Comparison of ENCODE assay signal across 8 cellular contexts in genomic region chr4:75940692-75941253, GRCh38. TPM values are rescaled to one million over a fixed set of nuclear protein-coding genes. Genes with fewer than 3 reads are reported as not detected.
DNase-seq lines count a peak whose midpoint lies in the region; ATAC-seq and TF ChIP-seq lines count a peak whose summit lies in the region.

Gene NAAA (minus strand): TSS chr4:75941013. CDS start chr4:75940949, 64 bp downstream.

- intact Hi-C loops in head of caudate nucleus (cut with DNase I) (no loop called here), transverse colon (cut with DNase I; ENCODE audit: low total_unique reads) (no loop called here)

- H3K27me3 Mint-ChIP-seq in activated naive CD8-positive, alpha-beta T cell, result no peaks in the 10 kb centered on the region

- H2AFZ ChIP-seq in trophoblast cell (ENCODE audit: insufficient read depth, low read length, poor library complexity), result peak within 1 kb of the TSS; percentile 48

- H3K18ac ChIP-seq in trophoblast cell (ENCODE audit: low read length), result no peak within 1 kb of the TSS

- H3K79me1 ChIP-seq in trophoblast cell (ENCODE audit: low read length), result no peaks in the 10 kb centered on the region

- H3K27ac Mint-ChIP-seq in activated naive CD8-positive, alpha-beta T cell, result peak within 1 kb of the TSS; percentile 98

- H3K4ac ChIP-seq in trophoblast cell (ENCODE audit: low read depth, low read length), result no peak within 1 kb of the TSS

- H3K4me3 ChIP-seq in trophoblast cell (ENCODE audit: low read depth, low read length), result peak within 1 kb of the TSS; percentile 76
- peak within 1 kb of the TSS; percentile 59 to 88 (median 71) for H3K4me3 ChIP-seq in transverse colon

- H3K36me3 Mint-ChIP-seq in activated naive CD8-positive, alpha-beta T cell, result peaks cover 6% of the 10 kb centered on the region

- no peaks in the 10 kb centered on the region for H3K9me3 Mint-ChIP-seq in activated naive CD8-positive, alpha-beta T cell (ENCODE audit: low read depth)

- H3K4me2 ChIP-seq in trophoblast cell (ENCODE audit: low read length), result peak within 1 kb of the TSS; percentile 74

- peak; percentile 58 for TF ChIP-seq POLR2A in transverse colon (IDR thresholded peaks at IDR 0.05)

- H2BK5ac ChIP-seq in trophoblast cell (ENCODE audit: low read depth, low read length, poor library complexity), result no peak within 1 kb of the TSS

- H4K91ac ChIP-seq in trophoblast cell (ENCODE audit: low read depth, low read length), result no peak within 1 kb of the TSS

- no peak within 1 kb of the TSS for H3K23ac ChIP-seq in trophoblast cell (ENCODE audit: low read length)

- H3K27ac ChIP-seq in trophoblast cell (ENCODE audit: low read depth, low read length) (no peak within 1 kb of the TSS), transverse colon (peak within 1 kb of the TSS; percentile 85 to 92 (median 90))

- H3K36me3 ChIP-seq in trophoblast cell (ENCODE audit: control insufficient read depth in 1 of 2, insufficient read depth in 2 of 2, low read length in 2 of 2) (no peaks in the 10 kb centered on the region), transverse colon (peaks cover 0 to 9% (median 0%) of the 10 kb centered on the region in 4 donors)

- H4K12ac ChIP-seq in trophoblast cell (ENCODE audit: low read depth, low read length), result no peak within 1 kb of the TSS

- H2BK120ac ChIP-seq in trophoblast cell (ENCODE audit: insufficient read depth, low read length, poor library complexity), result no peak within 1 kb of the TSS

- H3K14ac ChIP-seq in trophoblast cell (ENCODE audit: low read length), result peak within 1 kb of the TSS; percentile 18

- DNase-seq in DMS53 treated with DMSO at 0.1 percent for 48 hours (lab: John Stamatoyannopoulos, UW; ENCODE audit: unreplicated experiment), result peak; percentile 51
- peak; percentile 76 for DNase-seq in HuH-7 (ENCODE audit: low spot score)
- DNase-seq in SKM-1 (lab: John Stamatoyannopoulos, UW; ENCODE audit: unreplicated experiment), result peak; percentile 24
- DNase-seq in head of caudate nucleus, result peak; percentile 45 to 91 (median 80)
- peak; percentile 62 to 85 for DNase-seq in trophoblast cell
- DNase-seq in transverse colon, result peak; percentile 93

- H3K4me3 Mint-ChIP-seq in activated naive CD8-positive, alpha-beta T cell, result peak within 1 kb of the TSS; percentile 95

- no CpG with 5 or more reads among the region's 66 CpGs for WGBS in trophoblast cell (ENCODE audit: extremely low coverage, insufficient coverage, insufficient read length)
- WGBS in transverse colon (ENCODE audit: low coverage in 1 of 2), 2 donors, result 1% methylated on average over 14 of the region's 66 CpGs; no CpG with 5 or more reads in 1 of the 2 donors

- peak within 1 kb of the TSS; percentile 0 for H3K9ac ChIP-seq in trophoblast cell (ENCODE audit: low read length)

- peak in 3 of 5 experiments; percentile 44 to 58 (median 52) for TF ChIP-seq CTCF in transverse colon (IDR thresholded peaks at IDR 0.05)

- H3K27me3 ChIP-seq in trophoblast cell (ENCODE audit: insufficient read depth, low read length), result no peaks in the 10 kb centered on the region
- H3K27me3 ChIP-seq in transverse colon, result no peaks in the 10 kb centered on the region

- H2AK5ac ChIP-seq in trophoblast cell (ENCODE audit: low read length), result no peak within 1 kb of the TSS

- no peak for TF ChIP-seq EP300 in transverse colon (IDR thresholded peaks at IDR 0.05; ENCODE audit: low read depth)

- ATAC-seq in GM21447 (IDR thresholded peaks at IDR 0.05; ENCODE audit: unreplicated experiment), result peak; percentile 75

- no peaks in the 10 kb centered on the region for H3K9me3 ChIP-seq in trophoblast cell (ENCODE audit: insufficient read depth, low read depth, low read length)
- H3K9me3 ChIP-seq in transverse colon, result no peaks in the 10 kb centered on the region

- H3K4me1 ChIP-seq in trophoblast cell (ENCODE audit: control insufficient read depth in 1 of 2, insufficient read depth in 2 of 2, low read length in 2 of 2) (peaks cover 0 to 2% of the 10 kb centered on the region in 2 experiments), transverse colon (peaks cover 5 to 17% (median 9%) of the 10 kb centered on the region in 4 donors)

- H3K4me1 Mint-ChIP-seq in activated naive CD8-positive, alpha-beta T cell (ENCODE audit: low read depth), result peaks cover 21% of the 10 kb centered on the region

- peak within 1 kb of the TSS; percentile 30 for H4K8ac ChIP-seq in trophoblast cell (ENCODE audit: low read depth, low read length)

- H2BK12ac ChIP-seq in trophoblast cell (ENCODE audit: low read length), result no peak within 1 kb of the TSS

- in situ Hi-C loops in transverse colon (cut with MboI; ENCODE audit: low pct_ligation_motif_present in 1 of 4, low pct_unique_long_range_greater_than_20kb in 1 of 4, low sequenced_read_pairs in 3 of 4), result no loop called here

- H3K79me2 ChIP-seq in trophoblast cell (ENCODE audit: control insufficient read depth, insufficient read depth, low read length, poor library complexity), result no peaks in the 10 kb centered on the region

RNA-seq across cellular contexts. Expression of gene NAAA, which starts in this region (rescaled TPM):
- polyA plus RNA-seq in trophoblast cell (2013), result 5.9 and 6.0 TPM in 2 replicates
- total RNA-seq in transverse colon, result 100 to 1,000 TPM; 219 to 603 (median 461) TPM

Comparison
In these comparisons a context has a peak if more than half of its experiments do, and no peak if none do; other contexts are left out.
1. DNase-seq: peak in every context shown above with its lines; median percentile 93 in transverse colon; 80 in head of caudate nucleus; 76 in HuH-7; 74 in trophoblast cell; 51 in DMS53 treated with DMSO at 0.1 percent for 48 hours; 24 in SKM-1.